8 cellular contexts compared by ENCODE assay signal in genomic region chr2:98086491-98087446, GRCh38. TPM values are rescaled to one million over a fixed set of nuclear protein-coding genes. Genes with fewer than 3 reads are reported as not detected.
DNase-seq lines count a peak whose midpoint lies in the region; ATAC-seq, FAIRE-seq and TF ChIP-seq lines count a peak whose summit lies in the region.

TSS of gene VWA3B (plus strand) at chr2:98087167. CDS start at chr2:98093093, 5,926 bp downstream.

- H3K36me3 ChIP-seq in parathyroid adenoma (ENCODE audit: control insufficient read depth, insufficient read depth, low read length), result no peaks in the 10 kb centered on the region

- H3K79me2 ChIP-seq in parathyroid adenoma, result no peaks in the 10 kb centered on the region

- H2AFZ ChIP-seq in parathyroid adenoma, result peak within 1 kb of the TSS; percentile 32

- intact Hi-C loops in activated T-helper 2 cell treated with anti-CD3 and anti-CD28 coated beads, Interferon-gamma antibody, Interleukin-2, Interleukin-4, amounts not matched to agents 10 μg/mL and 5 μg/mL and 100 μg/mL, durations not matched to agents 14 hours and 24 hours and 36 hours (cut with micrococcal nuclease), result loop anchor here (5.0 to 10.0 kb wide), 2 partner anchors 72 to 279 kb away; no protein-coding TSS in a partner anchor
- intact Hi-C loops in Right ventricle myocardium inferior (cut with DNase I), result loop anchor here (10.0 kb wide), 1 partner anchor 58 kb away; no protein-coding TSS in a partner anchor

- peaks cover 44% of the 10 kb centered on the region for H3K27me3 Mint-ChIP-seq in activated T-helper 2 cell treated with anti-CD3 and anti-CD28 coated beads, Interferon-gamma antibody, Interleukin-2, Interleukin-4, amounts not matched to agents 10 μg/mL and 5 μg/mL and 100 μg/mL, durations not matched to agents 14 hours and 24 hours and 36 hours (ENCODE audit: low read depth)

- H3K4me3 ChIP-seq in AG04449 (ENCODE audit: low read depth, low read length) (peak within 1 kb of the TSS; percentile 52), parathyroid adenoma (ENCODE audit: low read depth, low read length) (peak within 1 kb of the TSS; percentile 13)

- POLR2A ChIA-PET in AG04449 (lab: Yijun Ruan, JAX), result no interaction called here

- H3K36me3 Mint-ChIP-seq in activated T-helper 2 cell treated with anti-CD3 and anti-CD28 coated beads, Interferon-gamma antibody, Interleukin-2, Interleukin-4, amounts not matched to agents 10 μg/mL and 5 μg/mL and 100 μg/mL, durations not matched to agents 14 hours and 24 hours and 36 hours (ENCODE audit: low read depth), result no peaks in the 10 kb centered on the region

- ATAC-seq in HG03045 (IDR thresholded peaks at IDR 0.05; ENCODE audit: unreplicated experiment), result peak; percentile 92
- peak; percentile 96 for ATAC-seq in Right ventricle myocardium inferior

- FAIRE-seq in GM18507 (lab: Jason Lieb, UNC), result peak; percentile 76

- TF ChIP-seq CTCF in AG04449 (IDR thresholded peaks at IDR 0.05; ENCODE audit: insufficient read depth, low read length, missing control alignments), result no peak
- no peak for TF ChIP-seq CTCF in parathyroid adenoma (IDR thresholded peaks at IDR 0.05)

- H3K9ac ChIP-seq in parathyroid adenoma, result no peak within 1 kb of the TSS

- no peaks in the 10 kb centered on the region for H3K9me3 ChIP-seq in parathyroid adenoma (ENCODE audit: control insufficient read depth, low read length)

- peak within 1 kb of the TSS; percentile 54 for H3K4me2 ChIP-seq in parathyroid adenoma (ENCODE audit: low read length)

- no peak within 1 kb of the TSS for H3K27ac ChIP-seq in parathyroid adenoma

- H3K27ac Mint-ChIP-seq in activated T-helper 2 cell treated with anti-CD3 and anti-CD28 coated beads, Interferon-gamma antibody, Interleukin-2, Interleukin-4, amounts not matched to agents 10 μg/mL and 5 μg/mL and 100 μg/mL, durations not matched to agents 14 hours and 24 hours and 36 hours, result no peak within 1 kb of the TSS

- DNase-seq in AG04449 (ENCODE audit: low read depth, low spot score) (no peak), GM18507 (ENCODE audit: extremely low spot score, insufficient read length, low read depth) (peak; percentile 80), NCI-H460 (ENCODE audit: extremely low read depth, low read depth) (peak; percentile 43), Right ventricle myocardium inferior (ENCODE audit: missing footprints) (peak; percentile 90), HCEC 1CT (no peak)
- DNase-seq in activated T-helper 2 cell treated with anti-CD3 and anti-CD28 coated beads, Interferon-gamma antibody, Interleukin-2, Interleukin-4, amounts not matched to agents 10 μg/mL and 5 μg/mL and 100 μg/mL, durations not matched to agents 14 hours and 24 hours and 36 hours (ENCODE audit: low spot score), result peak; percentile 56

- H3K4me1 ChIP-seq in parathyroid adenoma, result no peaks in the 10 kb centered on the region

- H3K9me3 Mint-ChIP-seq in activated T-helper 2 cell treated with anti-CD3 and anti-CD28 coated beads, Interferon-gamma antibody, Interleukin-2, Interleukin-4, amounts not matched to agents 10 μg/mL and 5 μg/mL and 100 μg/mL, durations not matched to agents 14 hours and 24 hours and 36 hours, result no peaks in the 10 kb centered on the region

- H3K4me3 Mint-ChIP-seq in activated T-helper 2 cell treated with anti-CD3 and anti-CD28 coated beads, Interferon-gamma antibody, Interleukin-2, Interleukin-4, amounts not matched to agents 10 μg/mL and 5 μg/mL and 100 μg/mL, durations not matched to agents 14 hours and 24 hours and 36 hours (ENCODE audit: low read depth), result peak within 1 kb of the TSS; percentile 73

- H3K27me3 ChIP-seq in parathyroid adenoma (ENCODE audit: control insufficient read depth, insufficient read depth, low read length), result no peaks in the 10 kb centered on the region

- CTCF ChIA-PET in AG04449 (lab: Yijun Ruan, JAX), result interaction anchor here (0.9 to 3.0 kb wide), 2 partner anchors 280 kb away, joined by 4 to 8 read pairs; no protein-coding TSS in a partner anchor

- H3K4me1 Mint-ChIP-seq in activated T-helper 2 cell treated with anti-CD3 and anti-CD28 coated beads, Interferon-gamma antibody, Interleukin-2, Interleukin-4, amounts not matched to agents 10 μg/mL and 5 μg/mL and 100 μg/mL, durations not matched to agents 14 hours and 24 hours and 36 hours (ENCODE audit: low read depth), result peaks cover 24% of the 10 kb centered on the region

RNA-seq across cellular contexts. Expression of gene VWA3B, which starts in this region (rescaled TPM):
- total RNA-seq in NCI-H460 (2014; rRNA removed; shearing (Covaris generic)), result not detected in 2 replicates
- polyA plus RNA-seq in NCI-H460 (2014; cell fraction: nucleus; rRNA removed), result not detected in 2 replicates
- not detected in 2 replicates for total RNA-seq in activated T-helper 2 cell treated with anti-CD3 and anti-CD28 coated beads, Interferon-gamma antibody, Interleukin-2, Interleukin-4, amounts not matched to agents 10 μg/mL and 5 μg/mL and 100 μg/mL, durations not matched to agents 14 hours and 24 hours and 36 hours
- 0.38 TPM for total RNA-seq in Right ventricle myocardium inferior

Comparison
In these comparisons a context has a peak if more than half of its experiments do, and no peak if none do; other contexts are left out.
1. Peak in DNase-seq in NCI-H460; RNA of the gene not detected or under 1 TPM.
2. Peak in DNase-seq in activated T-helper 2 cell treated with anti-CD3 and anti-CD28 coated beads, Interferon-gamma antibody, Interleukin-2, Interleukin-4, amounts not matched to agents 10 μg/mL and 5 μg/mL and 100 μg/mL, durations not matched to agents 14 hours and 24 hours and 36 hours; RNA of the gene not detected or under 1 TPM.
3. Peak in DNase-seq and ATAC-seq in Right ventricle myocardium inferior; RNA of the gene not detected or under 1 TPM.